9 cellular contexts compared by ENCODE assay signal in the genomic region with DNA sequence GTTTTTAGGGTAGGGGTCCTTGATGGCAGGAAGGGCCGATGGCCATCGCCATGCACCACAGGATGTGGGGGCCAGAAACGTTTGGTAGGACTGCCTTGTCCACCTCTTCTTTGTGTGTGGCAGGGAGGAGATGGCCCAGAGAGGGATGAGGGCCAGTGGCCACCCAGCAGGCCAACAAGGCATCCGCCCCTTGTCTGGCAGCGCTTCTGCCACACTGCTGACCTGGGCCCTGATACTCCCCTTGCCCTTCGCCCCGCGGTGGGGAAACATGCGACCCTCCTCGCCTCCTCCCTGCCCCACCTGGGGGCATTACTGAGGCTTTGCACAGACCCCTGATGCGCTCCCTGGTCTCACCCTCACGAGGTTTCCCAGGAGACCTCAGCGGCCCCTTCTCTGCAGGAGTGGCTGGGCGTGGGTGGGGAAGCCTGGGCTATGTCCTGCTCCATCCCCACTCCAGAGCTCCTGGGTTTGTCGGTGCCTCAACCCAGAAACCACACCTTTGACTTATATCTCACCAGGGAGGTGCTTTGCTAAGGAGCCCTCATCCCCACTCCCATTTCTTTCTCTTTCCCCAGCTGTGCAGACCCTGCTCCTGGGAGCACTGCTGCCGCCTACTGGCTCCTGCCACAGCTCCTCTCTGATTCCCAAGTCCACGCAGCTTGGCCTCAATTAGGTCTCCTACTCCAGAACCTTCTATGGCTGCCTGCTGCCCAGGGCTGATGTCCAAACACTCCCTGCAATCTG. TPM values are rescaled to one million over a fixed set of nuclear protein-coding genes. Genes with fewer than 3 reads are reported as not detected.
DNase-seq lines count a peak whose midpoint lies in the region; ATAC-seq and TF ChIP-seq lines count a peak whose summit lies in the region.
"Had no signal": no experiment of that assay in that cellular context is flagged by ENCODE, and none has a peak within 500 bp of the region (broad histone marks: within the 10 kb centered on the region; RNA-seq: fewer than 3 reads in every experiment).

No MANE protein-coding gene starts in this region.

- no peak overlapping the region for H3K4me3 Mint-ChIP-seq in activated T-helper 1 cell treated with anti-CD3 and anti-CD28 coated beads, Interleukin-12 subunit alpha, Interleukin-12 subunit beta, Interleukin-2, Interleukin-4 antibody, amounts not matched to agents 30 ng/mL and 10 ng/mL and 1 ng/mL, durations not matched to agents 14 hours and 24 hours and 36 hours
- H3K4me3 Mint-ChIP-seq: activated naive CD4-positive, alpha-beta T cell treated with anti-CD3 and anti-CD28 coated beads, Interleukin-2, amount 50 U/mL, for 24 hours had no signal

- H3K27me3 Mint-ChIP-seq in activated T-helper 1 cell treated with anti-CD3 and anti-CD28 coated beads, Interleukin-12 subunit alpha, Interleukin-12 subunit beta, Interleukin-2, Interleukin-4 antibody, amounts not matched to agents 30 ng/mL and 10 ng/mL and 1 ng/mL, durations not matched to agents 14 hours and 24 hours and 36 hours (ENCODE audit: insufficient read depth): peaks cover 6% of the 10 kb centered on the region
- H3K27me3 Mint-ChIP-seq: activated naive CD4-positive, alpha-beta T cell treated with anti-CD3 and anti-CD28 coated beads, Interleukin-2, amount 50 U/mL, for 24 hours had no signal

- intact Hi-C loops in adrenal gland (cut with DNase I): loop anchor here in 1 of 2 donors (10.0 kb wide), 1 partner anchor 229 kb away; no protein-coding TSS in a partner anchor
- intact Hi-C loops in activated T-helper 1 cell treated with anti-CD3 and anti-CD28 coated beads, Interleukin-12 subunit alpha, Interleukin-12 subunit beta, Interleukin-2, Interleukin-4 antibody, amounts not matched to agents 30 ng/mL and 10 ng/mL and 1 ng/mL, durations not matched to agents 14 hours and 24 hours and 36 hours (cut with micrococcal nuclease): no loop called here

- TF ChIP-seq POLR2A in adrenal gland (IDR thresholded peaks at IDR 0.05): no peak

- TF ChIP-seq CTCF in adrenal gland (IDR thresholded peaks at IDR 0.05): no peak

- no peaks in the 10 kb centered on the region for H3K36me3 Mint-ChIP-seq in activated T-helper 1 cell treated with anti-CD3 and anti-CD28 coated beads, Interleukin-12 subunit alpha, Interleukin-12 subunit beta, Interleukin-2, Interleukin-4 antibody, amounts not matched to agents 30 ng/mL and 10 ng/mL and 1 ng/mL, durations not matched to agents 14 hours and 24 hours and 36 hours (ENCODE audit: low read depth)
- H3K36me3 Mint-ChIP-seq: activated naive CD4-positive, alpha-beta T cell treated with anti-CD3 and anti-CD28 coated beads, Interleukin-2, amount 50 U/mL, for 24 hours had no signal

- peak; percentile 87 for DNase-seq in H7
- DNase-seq in adrenal gland: peak in 4 of 7 donors; percentile 1 to 42 (median 12)
- DNase-seq in left kidney (ENCODE audit: low read depth, low spot score): peak; percentile 53
- no peak for DNase-seq in activated T-helper 1 cell treated with anti-CD3 and anti-CD28 coated beads, Interleukin-12 subunit alpha, Interleukin-12 subunit beta, Interleukin-2, Interleukin-4 antibody, amounts not matched to agents 30 ng/mL and 10 ng/mL and 1 ng/mL, durations not matched to agents 14 hours and 24 hours and 36 hours (ENCODE audit: low spot score)
- no peak for DNase-seq in NCI-H2196 (lab: John Stamatoyannopoulos, UW; ENCODE audit: unreplicated experiment)

- no peaks in the 10 kb centered on the region for H3K9me3 ChIP-seq in BLaER1 treated with 17β-estradiol and CSF1 and Interleukin-3, amounts not matched to agents 10 nM and 100 nM (replicated peaks in 1 of 11)
- H3K9me3 ChIP-seq in adrenal gland (replicated peaks in 1 of 3): no peaks in the 10 kb centered on the region

- peak overlapping the region in 9 of 11 experiments; percentile 24 to 64 (median 44); a peak in 16 of 22 replicates for H3K4me2 ChIP-seq in BLaER1 treated with 17β-estradiol and CSF1 and Interleukin-3, amounts not matched to agents 10 nM and 100 nM

- no peak for ATAC-seq in GM21381 (IDR thresholded peaks at IDR 0.05; ENCODE audit: unreplicated experiment)
- no peak for ATAC-seq in HG03565 (IDR thresholded peaks at IDR 0.05; ENCODE audit: unreplicated experiment)

- H3K4me1 ChIP-seq in BLaER1 treated with 17β-estradiol and CSF1 and Interleukin-3, amounts not matched to agents 10 nM and 100 nM: peaks cover 13 to 35% (median 22%) of the 10 kb centered on the region in 10 experiments
- no peaks in the 10 kb centered on the region for H3K4me1 ChIP-seq in adrenal gland (replicated peaks in 1 of 2)

- H3K27ac Mint-ChIP-seq in activated T-helper 1 cell treated with anti-CD3 and anti-CD28 coated beads, Interleukin-12 subunit alpha, Interleukin-12 subunit beta, Interleukin-2, Interleukin-4 antibody, amounts not matched to agents 30 ng/mL and 10 ng/mL and 1 ng/mL, durations not matched to agents 14 hours and 24 hours and 36 hours: no peak overlapping the region
- H3K27ac Mint-ChIP-seq: activated naive CD4-positive, alpha-beta T cell treated with anti-CD3 and anti-CD28 coated beads, Interleukin-2, amount 50 U/mL, for 24 hours had no signal

- H3K9ac ChIP-seq in BLaER1 treated with 17β-estradiol and CSF1 and Interleukin-3, amounts not matched to agents 10 nM and 100 nM: no peak overlapping the region

- no peaks in the 10 kb centered on the region for H4K20me1 ChIP-seq in BLaER1 treated with 17β-estradiol and CSF1 and Interleukin-3, amounts not matched to agents 10 nM and 100 nM

- H3K27me3 ChIP-seq in BLaER1 treated with 17β-estradiol and CSF1 and Interleukin-3, amounts not matched to agents 10 nM and 100 nM: no peaks in the 10 kb centered on the region
- H3K27me3 ChIP-seq in H7 (ENCODE audit: control insufficient read depth, insufficient read depth, low read length) (no peaks in the 10 kb centered on the region), adrenal gland (no peaks in the 10 kb centered on the region)

- WGBS in adrenal gland, 4 donors: 71 to 81% (median 79%) methylated on average over 15 to 17 of the region's 17 CpGs

- H3K4me1 Mint-ChIP-seq in activated T-helper 1 cell treated with anti-CD3 and anti-CD28 coated beads, Interleukin-12 subunit alpha, Interleukin-12 subunit beta, Interleukin-2, Interleukin-4 antibody, amounts not matched to agents 30 ng/mL and 10 ng/mL and 1 ng/mL, durations not matched to agents 14 hours and 24 hours and 36 hours (ENCODE audit: low read depth): no peaks in the 10 kb centered on the region
- H3K4me1 Mint-ChIP-seq: activated naive CD4-positive, alpha-beta T cell treated with anti-CD3 and anti-CD28 coated beads, Interleukin-2, amount 50 U/mL, for 24 hours had no signal

- no peaks in the 10 kb centered on the region for H3K36me3 ChIP-seq in BLaER1 treated with 17β-estradiol and CSF1 and Interleukin-3, amounts not matched to agents 10 nM and 100 nM
- H3K36me3 ChIP-seq in H7 (replicated peaks; ENCODE audit: control insufficient read depth, insufficient read depth, low read length): no peaks in the 10 kb centered on the region
- no peaks in the 10 kb centered on the region for H3K36me3 ChIP-seq in adrenal gland (replicated peaks in 1 of 2)

- no peak overlapping the region for H3K27ac ChIP-seq in BLaER1 treated with 17β-estradiol and CSF1 and Interleukin-3, amounts not matched to agents 10 nM and 100 nM
- no peak overlapping the region for H3K27ac ChIP-seq in adrenal gland

- H3K4me3 ChIP-seq in BLaER1 treated with 17β-estradiol and CSF1 and Interleukin-3, amounts not matched to agents 10 nM and 100 nM: no peak overlapping the region
- no peak overlapping the region for H3K4me3 ChIP-seq in H7 (ENCODE audit: insufficient read depth, low read depth, low read length)
- H3K4me3 ChIP-seq in adrenal gland: no peak overlapping the region

- H3K9me3 Mint-ChIP-seq in activated T-helper 1 cell treated with anti-CD3 and anti-CD28 coated beads, Interleukin-12 subunit alpha, Interleukin-12 subunit beta, Interleukin-2, Interleukin-4 antibody, amounts not matched to agents 30 ng/mL and 10 ng/mL and 1 ng/mL, durations not matched to agents 14 hours and 24 hours and 36 hours: no peaks in the 10 kb centered on the region
- H3K9me3 Mint-ChIP-seq: activated naive CD4-positive, alpha-beta T cell treated with anti-CD3 and anti-CD28 coated beads, Interleukin-2, amount 50 U/mL, for 24 hours had no signal

RNA-seq across cellular contexts. Expression of a gene that starts 38.7 kb away (rescaled TPM):
- 78.4 and 91.7 TPM in 2 replicates for total RNA-seq in H7 (2014; rRNA removed; shearing (Covaris generic))
- total RNA-seq in adrenal gland: 10 to 100 TPM; 25.2 to 57.7 (median 43.8) TPM
- 10 to 100 TPM in 1 of 3 donors, 1 to 10 TPM in 2; 7.0 to 35.7 (median 9.3) TPM for polyA plus RNA-seq in adrenal gland
- total RNA-seq in activated T-helper 1 cell treated with anti-CD3 and anti-CD28 coated beads, Interleukin-12 subunit alpha, Interleukin-12 subunit beta, Interleukin-2, Interleukin-4 antibody, amounts not matched to agents 30 ng/mL and 10 ng/mL and 1 ng/mL, durations not matched to agents 14 hours and 24 hours and 36 hours: 42.8 and 49.4 TPM in 2 replicates

Comparison
In these comparisons a context has a peak if more than half of its experiments do, and no peak if none do; other contexts are left out.
1. DNase-seq: peak in H7 (single experiment), adrenal gland (4 of 7) and left kidney (single experiment); none in activated T-helper 1 cell treated with anti-CD3 and anti-CD28 coated beads, Interleukin-12 subunit alpha, Interleukin-12 subunit beta, Interleukin-2, Interleukin-4 antibody, amounts not matched to agents 30 ng/mL and 10 ng/mL and 1 ng/mL, durations not matched to agents 14 hours and 24 hours and 36 hours (single experiment) and NCI-H2196 (single experiment).